In the genomic region with DNA sequence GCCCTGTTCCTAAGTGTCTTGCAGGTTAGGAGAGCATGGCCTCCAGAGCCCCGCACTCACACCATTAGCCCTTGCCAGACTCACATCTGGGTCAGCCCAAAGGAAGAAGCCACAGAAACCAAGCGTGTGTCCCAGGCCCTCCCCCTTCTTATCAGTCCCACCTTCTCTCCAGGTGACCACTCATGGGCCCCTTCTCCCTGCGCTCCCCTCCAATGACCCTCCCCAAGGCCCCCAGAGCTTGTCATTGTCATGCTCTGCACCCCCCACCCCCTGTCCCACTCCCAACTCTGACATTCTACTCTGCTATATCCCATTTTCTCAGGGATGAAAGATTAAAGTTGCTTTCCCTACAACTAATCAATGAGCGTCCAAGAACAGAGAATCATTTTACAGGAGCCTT, we compare ENCODE assay signal across 20 cellular contexts. TPM values are rescaled to one million over a fixed set of nuclear protein-coding genes. Genes with fewer than 3 reads are reported as not detected.
"Had no signal": no experiment of that assay in that cellular context is flagged by ENCODE, and none has a peak within 500 bp of the region (broad histone marks: within the 10 kb centered on the region; RNA-seq: fewer than 3 reads in every experiment).

No MANE protein-coding gene starts in this region.

- H3K4me3 Mint-ChIP-seq: IgD-negative memory B cell had no signal

- DNase-seq: Kasumi-1, MM.1S, NCI-H1092 treated with DMSO at 0.1 percent for 48 hours, NCI-H1436, NCI-H187, NCI-H2029, NCI-H2081 treated with DMSO at 0.1 percent for 48 hours, NCI-H2171, NCI-H226, NCI-H446, NCI-H510A, NCI-H524 treated with DMSO at 0.1 percent for 48 hours, NCI-H69, NCI-H774, Right ventricle myocardium superior, RPMI8226, SIG-M5 had no signal

- H3K4me1 Mint-ChIP-seq: IgD-negative memory B cell had no signal

- H3K9me3 ChIP-seq: SJSA1 had no signal

- H3K27me3 Mint-ChIP-seq: IgD-negative memory B cell had no signal

- H3K9me3 Mint-ChIP-seq: IgD-negative memory B cell had no signal

- ATAC-seq: K562 had no signal

- H3K27ac Mint-ChIP-seq: IgD-negative memory B cell had no signal

RNA-seq across cellular contexts. Expression of gene CAPN14, which starts 30.1 kb away (rescaled TPM):
- total RNA-seq: K562, SJSA1 had no signal

RNA-seq across cellular contexts. Expression of gene GALNT14, which starts 48.9 kb away (rescaled TPM):
- total RNA-seq: K562 had no signal
